In genomic region chr3:51955175-51955892, GRCh38 we compare ENCODE assay signal across 1 cellular context.
TF ChIP-seq lines count a peak whose summit lies in the region.

TSS of gene GPR62 (plus strand) at chr3:51955381. CDS start at chr3:51955653, 272 bp downstream.

TF ChIP-seq in GM12878, 131 proteins besides CTCF, POLR2A, EP300 and RAD21 (continued from another document):
- no peak for TF ChIP-seq E2F8 (IDR thresholded peaks at IDR 0.05; ENCODE audit: low read depth, partially characterized antibody)
